ENCODE assay signal across 8 cellular contexts in genomic region chr2:74481961-74482800, GRCh38. TPM values are rescaled to one million over a fixed set of nuclear protein-coding genes. Genes with fewer than 3 reads are reported as not detected.
A peak's percentile ranks its signal among the peaks of the same experiment; 100 is the strongest.
DNase-seq lines count a peak whose midpoint lies in the region; ATAC-seq and TF ChIP-seq lines count a peak whose summit lies in the region.

No MANE protein-coding gene starts in this region.

- peaks cover 32% of the 10 kb centered on the region for H3K4me1 Mint-ChIP-seq in stimulated activated naive CD8-positive, alpha-beta T cell treated with anti-CD3 and anti-CD28 coated beads, Interleukin-15, Interleukin-2, amounts not matched to agents 100 ng/mL and 50 ng/mL, for 24 hours (ENCODE audit: low read depth)

- no peaks in the 10 kb centered on the region for H3K27me3 ChIP-seq in liver (ENCODE audit: control insufficient read depth in 4 of 4, insufficient read depth in 4 of 4, low read length in 3 of 4)

- H3K27ac ChIP-seq in liver (ENCODE audit: low read depth in 1 of 2, low read length in 2 of 2) = peak overlapping the region; percentile 82 to 84

- peak overlapping the region; percentile 100 for H3K4me3 Mint-ChIP-seq in stimulated activated naive CD8-positive, alpha-beta T cell treated with anti-CD3 and anti-CD28 coated beads, Interleukin-15, Interleukin-2, amounts not matched to agents 100 ng/mL and 50 ng/mL, for 24 hours

- peak; percentile 73 for DNase-seq in COLO668 (lab: John Stamatoyannopoulos, UW; ENCODE audit: unreplicated experiment)
- DNase-seq in SW480 (ENCODE audit: low spot score) = peak; percentile 69
- peak; percentile 19 for DNase-seq in cardiac fibroblast (ENCODE audit: low read depth in 2 of 2)
- no peak for DNase-seq in DMS114 treated with DMSO at 0.1 percent for 48 hours (lab: John Stamatoyannopoulos, UW; ENCODE audit: unreplicated experiment)

- H3K9ac ChIP-seq in liver (ENCODE audit: low read depth in 1 of 2, low read length in 2 of 2) = peak overlapping the region; percentile 25 to 44

- no peak for TF ChIP-seq CTCF in cardiac fibroblast (IDR thresholded peaks at IDR 0.05; ENCODE audit: low read depth, low read length)
- TF ChIP-seq CTCF in liver (IDR thresholded peaks at IDR 0.05; ENCODE audit: low read depth, low read length, missing input control) = no peak

- ATAC-seq in GM19397 (IDR thresholded peaks at IDR 0.05; ENCODE audit: unreplicated experiment) = peak; percentile 51
- peak; percentile 42 for ATAC-seq in HG03432 (IDR thresholded peaks at IDR 0.05; ENCODE audit: unreplicated experiment)

- no peak for TF ChIP-seq RAD21 in liver (IDR thresholded peaks at IDR 0.05)

- H3K36me3 ChIP-seq in liver (ENCODE audit: control insufficient read depth in 4 of 4, insufficient read depth in 3 of 4, low read depth in 1 of 4, low read length in 3 of 4) = peaks cover 0 to 7% (median 0%) of the 10 kb centered on the region in 4 donors

- H3K4me3 ChIP-seq in cardiac fibroblast (replicated peaks in 1 of 2; ENCODE audit: low read depth in 2 of 2, low read length in 2 of 2) (peak overlapping the region; percentile 65 to 91), liver (ENCODE audit: low read depth in 1 of 3, low read length in 3 of 3) (peak overlapping the region; percentile 67 to 95 (median 94))

- peaks cover 38% of the 10 kb centered on the region for H3K36me3 Mint-ChIP-seq in stimulated activated naive CD8-positive, alpha-beta T cell treated with anti-CD3 and anti-CD28 coated beads, Interleukin-15, Interleukin-2, amounts not matched to agents 100 ng/mL and 50 ng/mL, for 24 hours (ENCODE audit: low read depth)

- H3K9me3 Mint-ChIP-seq in stimulated activated naive CD8-positive, alpha-beta T cell treated with anti-CD3 and anti-CD28 coated beads, Interleukin-15, Interleukin-2, amounts not matched to agents 100 ng/mL and 50 ng/mL, for 24 hours = no peaks in the 10 kb centered on the region

- peak overlapping the region; percentile 100 for H3K27ac Mint-ChIP-seq in stimulated activated naive CD8-positive, alpha-beta T cell treated with anti-CD3 and anti-CD28 coated beads, Interleukin-15, Interleukin-2, amounts not matched to agents 100 ng/mL and 50 ng/mL, for 24 hours

- no peaks in the 10 kb centered on the region for H3K9me3 ChIP-seq in liver (ENCODE audit: control insufficient read depth in 4 of 4, low read length in 3 of 4)

- H3K27me3 Mint-ChIP-seq in stimulated activated naive CD8-positive, alpha-beta T cell treated with anti-CD3 and anti-CD28 coated beads, Interleukin-15, Interleukin-2, amounts not matched to agents 100 ng/mL and 50 ng/mL, for 24 hours = no peaks in the 10 kb centered on the region

- WGBS in liver = 1% methylated on average over 80 of the region's 80 CpGs

- peaks cover 11 to 46% (median 37%) of the 10 kb centered on the region in 4 donors for H3K4me1 ChIP-seq in liver (ENCODE audit: control insufficient read depth in 4 of 4, insufficient read depth in 4 of 4, low read length in 3 of 4)

TF ChIP-seq in liver, 16 proteins besides CTCF, POLR2A, EP300 and RAD21:
- TF ChIP-seq ATF3 (IDR thresholded peaks at IDR 0.05) (no peak), RXRA (IDR thresholded peaks at IDR 0.05) (no peak), NR2F2 (IDR thresholded peaks at IDR 0.05) (no peak)

RNA-seq across cellular contexts. Expression of gene CCDC142, which starts 0.6 kb away (rescaled TPM):
- total RNA-seq in liver = 10 to 100 TPM; 13.4 to 28.3 TPM
- polyA plus RNA-seq in liver = 1 to 10 TPM; 5.1 to 8.3 TPM

RNA-seq across cellular contexts. Expression of gene TTC31, which starts 0.7 kb away (rescaled TPM):
- 10 to 100 TPM in 1 of 2 donors, 1 to 10 TPM in 1; 9.9 to 26.4 TPM for total RNA-seq in liver
- 10 to 100 TPM; 15.3 to 16.3 TPM for polyA plus RNA-seq in liver

RNA-seq across cellular contexts. Expression of gene MRPL53, which starts 9.7 kb away (rescaled TPM):
- total RNA-seq in liver = 10 to 100 TPM; 12.6 to 21.0 TPM
- 10 to 100 TPM; 51.1 to 72.5 TPM for polyA plus RNA-seq in liver

RNA-seq across cellular contexts. Expression of gene MOGS, which starts 17.0 kb away (rescaled TPM):
- 10 to 100 TPM; 23.4 to 50.0 TPM for total RNA-seq in liver
- polyA plus RNA-seq in liver = 10 to 100 TPM; 21.2 to 38.6 TPM

RNA-seq across cellular contexts. Expression of gene LBX2, which starts 17.2 kb away (rescaled TPM):
- total RNA-seq in liver = 1 to 10 TPM in 1 of 2 donors, under 1 TPM in 1; 0.84 to 2.7 TPM
- 1 to 10 TPM; 2.3 to 2.8 TPM for polyA plus RNA-seq in liver
